In the genomic region with DNA sequence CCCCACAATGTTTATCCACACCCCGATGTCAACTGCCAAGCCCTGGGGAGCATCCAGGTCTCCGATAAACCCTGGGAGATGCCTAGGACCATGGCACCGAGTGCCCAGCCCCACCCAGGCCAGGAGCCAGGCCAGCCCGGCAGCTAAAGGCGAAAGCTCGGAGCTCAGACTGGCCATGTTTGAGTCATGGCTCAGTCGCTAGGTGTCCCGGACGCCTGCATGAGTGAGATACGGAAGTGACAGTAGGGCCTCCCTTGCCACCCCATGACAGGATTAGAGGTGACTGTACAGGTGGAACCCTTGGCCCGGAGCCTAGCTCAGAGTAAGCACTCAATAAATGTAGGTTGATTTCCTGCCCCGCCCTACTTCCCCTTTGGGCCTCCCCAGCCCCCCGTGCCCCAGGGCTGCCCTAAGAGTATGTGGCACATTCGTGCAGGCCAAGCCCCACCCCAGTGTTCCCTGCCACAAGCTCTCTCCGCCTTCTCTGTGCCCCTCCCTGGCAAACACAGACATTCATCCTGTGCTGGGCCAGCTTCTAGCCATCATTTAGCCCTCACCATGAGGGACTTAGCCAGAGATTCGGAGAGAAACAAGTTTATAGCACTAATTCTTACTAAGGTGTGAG, we compare ENCODE assay signal across 1 cellular context.
A peak's percentile ranks its signal among the peaks of the same experiment; 100 is the strongest.
TF ChIP-seq lines count a peak whose summit lies in the region.

No MANE protein-coding gene starts in this region.

TF ChIP-seq in HepG2, 621 proteins besides CTCF, POLR2A, EP300 and RAD21 (continued from another document and continues in another):
- no peak for TF ChIP-seq CERS6 (CRISPR knock-in tag; IDR thresholded peaks at IDR 0.05)
- TF ChIP-seq ZNF350 (CRISPR knock-in tag; IDR thresholded peaks at IDR 0.05; ENCODE audit: borderline replicate concordance, low read depth): peak; percentile 31; the same call in 1 of the 2 replicates
- peak; percentile 66; the same call in 1 of the 2 replicates for TF ChIP-seq KDM2A (CRISPR knock-in tag; IDR thresholded peaks at IDR 0.05; ENCODE audit: borderline replicate concordance, low read depth)
- TF ChIP-seq ZNF430 (CRISPR knock-in tag; IDR thresholded peaks at IDR 0.05): no peak
- TF ChIP-seq ZKSCAN5 (CRISPR knock-in tag; IDR thresholded peaks at IDR 0.05): no peak
- 0 out of 2 replicates have a peak, but pooled peaks have one; percentile 16 for TF ChIP-seq ZFP90 (CRISPR knock-in tag; IDR thresholded peaks at IDR 0.05; ENCODE audit: borderline replicate concordance)
- peak; percentile 72; the same call in 1 of the 2 replicates for TF ChIP-seq ETV5 (CRISPR knock-in tag; IDR thresholded peaks at IDR 0.05; ENCODE audit: borderline replicate concordance)
- TF ChIP-seq ZNF362 (CRISPR knock-in tag; IDR thresholded peaks at IDR 0.05; ENCODE audit: borderline replicate concordance): peak; percentile 31; the same call in 1 of the 2 replicates
- TF ChIP-seq, protein P1, sequence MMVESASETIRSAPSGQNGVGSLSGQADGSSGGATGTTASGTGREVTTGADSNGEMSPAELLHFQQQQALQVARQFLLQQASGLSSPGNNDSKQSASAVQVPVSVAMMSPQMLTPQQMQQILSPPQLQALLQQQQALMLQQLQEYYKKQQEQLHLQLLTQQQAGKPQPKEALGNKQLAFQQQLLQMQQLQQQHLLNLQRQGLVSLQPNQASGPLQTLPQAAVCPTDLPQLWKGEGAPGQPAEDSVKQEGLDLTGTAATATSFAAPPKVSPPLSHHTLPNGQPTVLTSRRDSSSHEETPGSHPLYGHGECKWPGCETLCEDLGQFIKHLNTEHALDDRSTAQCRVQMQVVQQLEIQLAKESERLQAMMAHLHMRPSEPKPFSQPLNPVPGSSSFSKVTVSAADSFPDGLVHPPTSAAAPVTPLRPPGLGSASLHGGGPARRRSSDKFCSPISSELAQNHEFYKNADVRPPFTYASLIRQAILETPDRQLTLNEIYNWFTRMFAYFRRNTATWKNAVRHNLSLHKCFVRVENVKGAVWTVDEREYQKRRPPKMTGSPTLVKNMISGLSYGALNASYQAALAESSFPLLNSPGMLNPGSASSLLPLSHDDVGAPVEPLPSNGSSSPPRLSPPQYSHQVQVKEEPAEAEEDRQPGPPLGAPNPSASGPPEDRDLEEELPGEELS (CRISPR knock-in tag; IDR thresholded peaks at IDR 0.05): 0 out of 2 replicates have a peak, but pooled peaks have one; percentile 31
- TF ChIP-seq RORA (CRISPR knock-in tag; IDR thresholded peaks at IDR 0.05): no peak
- 0 out of 2 replicates have a peak, but pooled peaks have one; percentile 25 for TF ChIP-seq NFKB2 (CRISPR knock-in tag; IDR thresholded peaks at IDR 0.05; ENCODE audit: borderline replicate concordance)
- no peak for TF ChIP-seq HNF4A (CRISPR knock-in tag; IDR thresholded peaks at IDR 0.05)
- TF ChIP-seq ZFY (CRISPR knock-in tag; IDR thresholded peaks at IDR 0.05): peak; percentile 70; the same call in 1 of the 2 replicates
- TF ChIP-seq ZSCAN25 (CRISPR knock-in tag; IDR thresholded peaks at IDR 0.05): no peak
- TF ChIP-seq, protein P2, sequence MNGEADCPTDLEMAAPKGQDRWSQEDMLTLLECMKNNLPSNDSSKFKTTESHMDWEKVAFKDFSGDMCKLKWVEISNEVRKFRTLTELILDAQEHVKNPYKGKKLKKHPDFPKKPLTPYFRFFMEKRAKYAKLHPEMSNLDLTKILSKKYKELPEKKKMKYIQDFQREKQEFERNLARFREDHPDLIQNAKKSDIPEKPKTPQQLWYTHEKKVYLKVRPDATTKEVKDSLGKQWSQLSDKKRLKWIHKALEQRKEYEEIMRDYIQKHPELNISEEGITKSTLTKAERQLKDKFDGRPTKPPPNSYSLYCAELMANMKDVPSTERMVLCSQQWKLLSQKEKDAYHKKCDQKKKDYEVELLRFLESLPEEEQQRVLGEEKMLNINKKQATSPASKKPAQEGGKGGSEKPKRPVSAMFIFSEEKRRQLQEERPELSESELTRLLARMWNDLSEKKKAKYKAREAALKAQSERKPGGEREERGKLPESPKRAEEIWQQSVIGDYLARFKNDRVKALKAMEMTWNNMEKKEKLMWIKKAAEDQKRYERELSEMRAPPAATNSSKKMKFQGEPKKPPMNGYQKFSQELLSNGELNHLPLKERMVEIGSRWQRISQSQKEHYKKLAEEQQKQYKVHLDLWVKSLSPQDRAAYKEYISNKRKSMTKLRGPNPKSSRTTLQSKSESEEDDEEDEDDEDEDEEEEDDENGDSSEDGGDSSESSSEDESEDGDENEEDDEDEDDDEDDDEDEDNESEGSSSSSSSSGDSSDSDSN (CRISPR knock-in tag; IDR thresholded peaks at IDR 0.05): peak; percentile 58; the same call in 1 of the 2 replicates
- 0 out of 2 replicates have a peak, but pooled peaks have one; percentile 52 for TF ChIP-seq ZNF598 (CRISPR knock-in tag; IDR thresholded peaks at IDR 0.05; ENCODE audit: borderline replicate concordance)
- TF ChIP-seq, protein P3, sequence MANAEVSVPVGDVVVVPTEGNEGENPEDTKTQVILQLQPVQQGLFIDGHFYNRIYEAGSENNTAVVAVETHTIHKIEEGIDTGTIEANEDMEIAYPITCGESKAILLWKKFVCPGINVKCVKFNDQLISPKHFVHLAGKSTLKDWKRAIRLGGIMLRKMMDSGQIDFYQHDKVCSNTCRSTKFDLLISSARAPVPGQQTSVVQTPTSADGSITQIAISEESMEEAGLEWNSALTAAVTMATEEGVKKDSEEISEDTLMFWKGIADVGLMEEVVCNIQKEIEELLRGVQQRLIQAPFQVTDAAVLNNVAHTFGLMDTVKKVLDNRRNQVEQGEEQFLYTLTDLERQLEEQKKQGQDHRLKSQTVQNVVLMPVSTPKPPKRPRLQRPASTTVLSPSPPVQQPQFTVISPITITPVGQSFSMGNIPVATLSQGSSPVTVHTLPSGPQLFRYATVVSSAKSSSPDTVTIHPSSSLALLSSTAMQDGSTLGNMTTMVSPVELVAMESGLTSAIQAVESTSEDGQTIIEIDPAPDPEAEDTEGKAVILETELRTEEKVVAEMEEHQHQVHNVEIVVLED (CRISPR knock-in tag; IDR thresholded peaks at IDR 0.05; ENCODE audit: borderline replicate concordance): no peak
- TF ChIP-seq ZNF263 (CRISPR knock-in tag; IDR thresholded peaks at IDR 0.05): peak; percentile 49; the same call in 1 of the 2 replicates
- TF ChIP-seq ZNF687 (CRISPR knock-in tag; IDR thresholded peaks at IDR 0.05): peak; percentile 85
- no peak for TF ChIP-seq MAFG (CRISPR knock-in tag; IDR thresholded peaks at IDR 0.05)
- TF ChIP-seq ZNF777 (CRISPR knock-in tag; IDR thresholded peaks at IDR 0.05): 0 out of 2 replicates have a peak, but pooled peaks have one; percentile 29
- no peak for TF ChIP-seq ZNF33A (CRISPR knock-in tag; IDR thresholded peaks at IDR 0.05; ENCODE audit: borderline replicate concordance)
- TF ChIP-seq CBFB (CRISPR knock-in tag; IDR thresholded peaks at IDR 0.05): no peak
- TF ChIP-seq AHR (CRISPR knock-in tag; IDR thresholded peaks at IDR 0.05): 0 out of 2 replicates have a peak, but pooled peaks have one; percentile 39
- no peak for TF ChIP-seq ZNF225 (CRISPR knock-in tag; IDR thresholded peaks at IDR 0.05)
- TF ChIP-seq ZNF619 (CRISPR knock-in tag; IDR thresholded peaks at IDR 0.05): no peak
- TF ChIP-seq ZNF891 (CRISPR knock-in tag; IDR thresholded peaks at IDR 0.05): no peak
- TF ChIP-seq, protein P4, sequence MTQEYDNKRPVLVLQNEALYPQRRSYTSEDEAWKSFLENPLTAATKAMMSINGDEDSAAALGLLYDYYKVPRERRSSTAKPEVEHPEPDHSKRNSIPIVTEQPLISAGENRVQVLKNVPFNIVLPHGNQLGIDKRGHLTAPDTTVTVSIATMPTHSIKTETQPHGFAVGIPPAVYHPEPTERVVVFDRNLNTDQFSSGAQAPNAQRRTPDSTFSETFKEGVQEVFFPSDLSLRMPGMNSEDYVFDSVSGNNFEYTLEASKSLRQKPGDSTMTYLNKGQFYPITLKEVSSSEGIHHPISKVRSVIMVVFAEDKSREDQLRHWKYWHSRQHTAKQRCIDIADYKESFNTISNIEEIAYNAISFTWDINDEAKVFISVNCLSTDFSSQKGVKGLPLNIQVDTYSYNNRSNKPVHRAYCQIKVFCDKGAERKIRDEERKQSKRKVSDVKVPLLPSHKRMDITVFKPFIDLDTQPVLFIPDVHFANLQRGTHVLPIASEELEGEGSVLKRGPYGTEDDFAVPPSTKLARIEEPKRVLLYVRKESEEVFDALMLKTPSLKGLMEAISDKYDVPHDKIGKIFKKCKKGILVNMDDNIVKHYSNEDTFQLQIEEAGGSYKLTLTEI (CRISPR knock-in tag; conservative IDR thresholded peaks at IDR 0.05): no peak
- no peak for TF ChIP-seq ZNF10 (CRISPR knock-in tag; IDR thresholded peaks at IDR 0.05; ENCODE audit: borderline replicate concordance, low read depth)
- no peak for TF ChIP-seq BCLAF1 (IDR thresholded peaks at IDR 0.05)
- no peak for TF ChIP-seq ZNF121 (CRISPR knock-in tag; IDR thresholded peaks at IDR 0.05)
- no peak for TF ChIP-seq MYNN (CRISPR knock-in tag; IDR thresholded peaks at IDR 0.05; ENCODE audit: low read depth)
- 0 out of 2 replicates have a peak, but pooled peaks have one; percentile 6 for TF ChIP-seq SOX5 (CRISPR knock-in tag; IDR thresholded peaks at IDR 0.05; ENCODE audit: borderline replicate concordance)
- no peak for TF ChIP-seq MAF1 (CRISPR knock-in tag; IDR thresholded peaks at IDR 0.05; ENCODE audit: borderline replicate concordance)
- TF ChIP-seq LCORL (IDR thresholded peaks at IDR 0.05): no peak
- TF ChIP-seq LCORL (CRISPR knock-in tag; IDR thresholded peaks at IDR 0.05): peak; percentile 70
- TF ChIP-seq RARA (CRISPR knock-in tag; IDR thresholded peaks at IDR 0.05): peak; percentile 44; the same call in 1 of the 2 replicates
- TF ChIP-seq MED1 (CRISPR knock-in tag; IDR thresholded peaks at IDR 0.05): peak; percentile 16; the same call in 1 of the 2 replicates
- TF ChIP-seq GTF2F1 (IDR thresholded peaks at IDR 0.05; ENCODE audit: low read length): no peak
- peak; percentile 59; the same call in 1 of the 2 replicates for TF ChIP-seq HDAC2 (CRISPR knock-in tag; IDR thresholded peaks at IDR 0.05)
